Comparison of ENCODE assay signal across 8 cellular contexts in the genomic region with DNA sequence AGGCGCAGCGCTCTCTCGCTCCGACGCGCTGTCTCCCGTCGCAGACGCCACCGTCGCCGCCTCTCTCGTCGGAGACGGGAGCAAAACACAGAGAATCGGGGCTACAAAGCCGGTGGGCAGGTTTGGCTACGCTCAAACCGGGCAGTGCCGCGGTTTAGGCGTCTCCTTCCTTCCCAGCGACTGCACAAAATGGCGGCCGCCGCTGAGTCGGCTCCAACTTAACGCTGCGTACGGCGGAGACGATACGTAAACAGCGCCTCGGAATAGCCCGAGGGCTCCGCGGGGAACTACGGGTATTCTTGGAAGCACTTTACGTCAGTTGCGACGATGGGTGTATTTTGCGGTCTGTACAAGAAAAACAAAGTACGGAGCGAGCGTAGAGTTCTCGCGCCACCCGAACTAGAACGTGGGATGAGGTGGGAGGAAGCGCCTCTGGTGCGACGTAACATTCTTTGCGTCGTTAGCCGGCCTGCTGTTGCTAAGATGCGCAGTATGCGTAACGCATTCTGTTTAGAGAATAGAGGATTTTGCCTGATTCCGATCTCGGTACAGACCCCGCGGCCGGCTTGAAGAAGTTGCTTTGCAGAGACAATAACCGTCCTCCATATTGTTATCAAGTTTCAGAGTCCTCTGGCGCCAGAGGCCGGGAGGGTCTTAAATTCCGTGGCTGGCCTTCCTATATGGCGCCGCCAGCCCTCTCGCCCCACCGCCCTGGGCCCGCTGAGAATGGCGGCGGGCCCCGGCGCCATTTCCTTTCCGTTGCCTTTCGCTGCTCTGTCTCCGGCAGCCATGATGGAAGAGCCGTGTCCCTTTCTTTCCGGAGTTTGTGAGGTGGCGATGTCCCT. TPM values are rescaled to one million over a fixed set of nuclear protein-coding genes. Genes with fewer than 3 reads are reported as not detected.
A peak's percentile ranks its signal among the peaks of the same experiment; 100 is the strongest.
DNase-seq lines count a peak whose midpoint lies in the region; ATAC-seq and TF ChIP-seq lines count a peak whose summit lies in the region.

Gene DDX17 (minus strand): TSS at position 194 of the 845 bp plus-strand sequence.

- DNase-seq in D341Med (ENCODE audit: low spot score) = peak; percentile 89
- DNase-seq in HuH-7 (ENCODE audit: low spot score) = peak; percentile 91
- peak; percentile 98 for DNase-seq in activated CD8-positive, alpha-beta memory T cell treated with anti-CD3 and anti-CD28 coated beads, Interleukin-2, amount 50 U/mL, for 48 hours
- DNase-seq in endothelial cell (ENCODE audit: low spot score) = peak; percentile 89
- DNase-seq in mesothelial cell of epicardium (ENCODE audit: low spot score in 2 of 2, unreplicated experiment in 2 of 2) = peak; percentile 79 to 97
- DNase-seq in stimulated activated CD8-positive, alpha-beta memory T cell treated with anti-CD3 and anti-CD28 coated beads, Interleukin-15, amount 100 ng/mL, for 48 hours (ENCODE audit: low read depth in 2 of 2) = peak; percentile 86 to 87

- H3K4me3 ChIP-seq in OCI-LY3 (ENCODE audit: low read length) = peak within 1 kb of the TSS; percentile 97

- peaks cover 26% of the 10 kb centered on the region for H3K4me1 ChIP-seq in OCI-LY3 (ENCODE audit: low read length)

- H3K27ac ChIP-seq in OCI-LY3 (ENCODE audit: low read length) = peak within 1 kb of the TSS; percentile 87

- H3K27me3 ChIP-seq in OCI-LY3 (ENCODE audit: low read depth, low read length) = no peaks in the 10 kb centered on the region

- ATAC-seq in GM21515 (IDR thresholded peaks at IDR 0.05; ENCODE audit: unreplicated experiment) = peak; percentile 74

- H3K4me2 ChIP-seq in OCI-LY3 (ENCODE audit: low read length) = peak within 1 kb of the TSS; percentile 86

- H3K4me3 Mint-ChIP-seq in endothelial cell (ENCODE audit: unreplicated experiment) = peak within 1 kb of the TSS; percentile 99
- H3K4me3 Mint-ChIP-seq in mesothelial cell of epicardium = peak within 1 kb of the TSS; percentile 100

- peaks cover 52% of the 10 kb centered on the region for H3K79me2 ChIP-seq in OCI-LY3 (ENCODE audit: low read length)

- TF ChIP-seq CTCF in OCI-LY3 (IDR thresholded peaks at IDR 0.05; ENCODE audit: low read depth, low read length) = no peak
- TF ChIP-seq CTCF in endothelial cell (IDR thresholded peaks at IDR 0.05; ENCODE audit: unreplicated experiment) = no peak
- no peak for TF ChIP-seq CTCF in mesothelial cell of epicardium (IDR thresholded peaks at IDR 0.05; ENCODE audit: unreplicated experiment)

- H3K36me3 Mint-ChIP-seq in endothelial cell (ENCODE audit: low read depth, unreplicated experiment) (peaks cover 3% of the 10 kb centered on the region), mesothelial cell of epicardium (peaks cover 11% of the 10 kb centered on the region)

- H3K27ac Mint-ChIP-seq in endothelial cell (ENCODE audit: unreplicated experiment) = peak within 1 kb of the TSS; percentile 100
- H3K27ac Mint-ChIP-seq in mesothelial cell of epicardium = peak within 1 kb of the TSS; percentile 100

- peaks cover 38% of the 10 kb centered on the region for H3K36me3 ChIP-seq in OCI-LY3 (replicated peaks; ENCODE audit: low read depth, low read length)

- H4K20me1 ChIP-seq in OCI-LY3 (ENCODE audit: insufficient read depth, low read length) = peaks cover 33% of the 10 kb centered on the region

- H3K9me3 ChIP-seq in OCI-LY3 (ENCODE audit: insufficient read depth, low read length) = no peaks in the 10 kb centered on the region

- peak within 1 kb of the TSS; percentile 90 for H2AFZ ChIP-seq in OCI-LY3 (ENCODE audit: low read depth, low read length)

- peak within 1 kb of the TSS; percentile 100 for H3K9ac ChIP-seq in OCI-LY3 (ENCODE audit: low read length)

- peaks cover 12% of the 10 kb centered on the region for H3K27me3 Mint-ChIP-seq in endothelial cell (ENCODE audit: unreplicated experiment)
- no peaks in the 10 kb centered on the region for H3K27me3 Mint-ChIP-seq in mesothelial cell of epicardium (ENCODE audit: low read depth)

- H3K4me1 Mint-ChIP-seq in endothelial cell (ENCODE audit: unreplicated experiment) (peaks cover 62% of the 10 kb centered on the region), mesothelial cell of epicardium (peaks cover 37% of the 10 kb centered on the region)

- H3K9me3 Mint-ChIP-seq in endothelial cell (ENCODE audit: unreplicated experiment) (no peaks in the 10 kb centered on the region), mesothelial cell of epicardium (no peaks in the 10 kb centered on the region)

RNA-seq across cellular contexts. Expression of gene DDX17, which starts in this region (rescaled TPM):
- total RNA-seq in endothelial cell (ENCODE audit: unreplicated experiment) = 492 TPM
- total RNA-seq in mesothelial cell of epicardium = 694 to 717 TPM (median 708 TPM) in 3 replicates

Comparison
In these comparisons a context has a peak if more than half of its experiments do, and no peak if none do; other contexts are left out.
1. Peak in every context shown above with its lines: DNase-seq, ATAC-seq, H3K4me3 ChIP-seq and H3K27ac ChIP-seq.